13 cellular contexts compared by ENCODE assay signal in genomic region chr20:46808565-46808964, GRCh38.
DNase-seq lines count a peak whose midpoint lies in the region; ATAC-seq lines count a peak whose summit lies in the region.
"Had no signal": no experiment of that assay in that cellular context is flagged by ENCODE, and none has a peak within 500 bp of the region (broad histone marks: within the 10 kb centered on the region; RNA-seq: fewer than 3 reads in every experiment).

No MANE protein-coding gene starts in this region.

- DNase-seq in NCI-H2171 treated with DMSO at 0.1 percent for 48 hours (lab: John Stamatoyannopoulos, UW) (peak; percentile 60), NCI-H2171 (lab: John Stamatoyannopoulos, UW) (no peak), NCI-H1105 treated with DMSO at 0.1 percent for 48 hours (lab: John Stamatoyannopoulos, UW) (peak; percentile 85), NCI-H69 (lab: John Stamatoyannopoulos, UW) (peak; percentile 88), left lobe of liver (ENCODE audit: low spot score) (no peak), NCI-H446 treated with DMSO at 0.1 percent for 48 hours (lab: John Stamatoyannopoulos, UW) (no peak)
- DNase-seq: Caco-2, KBM-7, NCI-H1436 treated with DMSO at 0.1 percent for 48 hours, RPMI8226, T-helper 2 cell had no signal

- ATAC-seq in left lobe of liver (peak; percentile 78), GM21825 (IDR thresholded peaks at IDR 0.05; ENCODE audit: unreplicated experiment) (no peak), GM21423 (IDR thresholded peaks at IDR 0.05; ENCODE audit: unreplicated experiment) (no peak)

Comparison
In these comparisons a context has a peak if more than half of its experiments do, and no peak if none do; other contexts are left out.
1. DNase-seq: peak in NCI-H2171 treated with DMSO at 0.1 percent for 48 hours (single experiment), NCI-H1105 treated with DMSO at 0.1 percent for 48 hours (single experiment) and NCI-H69 (single experiment); none in NCI-H2171 (single experiment), left lobe of liver (single experiment) and NCI-H446 treated with DMSO at 0.1 percent for 48 hours (single experiment).